ENCODE assay signal across 16 cellular contexts in the genomic region with DNA sequence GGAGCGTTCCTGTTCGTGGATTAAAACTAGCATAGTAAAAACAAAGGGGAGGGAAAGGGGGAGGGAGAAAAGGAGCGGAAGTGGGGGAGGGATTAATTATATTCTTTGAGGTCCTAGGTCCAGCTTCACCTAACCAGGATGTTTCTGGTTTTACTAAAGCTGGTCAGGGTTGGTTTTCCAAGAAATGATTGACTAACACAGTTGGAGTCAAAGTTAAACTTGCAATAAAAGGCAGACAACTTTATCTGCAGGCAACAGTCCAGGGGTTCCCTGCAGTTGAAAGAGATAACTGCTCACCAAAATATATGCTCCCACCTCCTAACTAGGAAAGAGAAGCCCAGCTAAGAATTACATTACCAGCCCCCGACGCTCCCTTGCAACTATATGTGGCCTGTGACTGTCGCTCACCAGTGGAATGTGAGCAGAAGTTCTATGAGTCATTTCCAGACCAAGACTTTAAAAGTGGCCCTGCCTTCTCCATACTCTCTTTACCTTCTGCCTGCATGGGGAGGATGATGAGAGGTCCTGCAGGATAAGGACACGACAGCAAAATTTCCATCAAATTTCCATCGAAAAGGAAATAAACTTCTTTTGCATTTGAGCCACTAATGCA.
DNase-seq lines count a peak whose midpoint lies in the region; ATAC-seq, FAIRE-seq and TF ChIP-seq lines count a peak whose summit lies in the region.
"Had no signal": no experiment of that assay in that cellular context is flagged by ENCODE, and none has a peak within 500 bp of the region (broad histone marks: within the 10 kb centered on the region; RNA-seq: fewer than 3 reads in every experiment).

No MANE protein-coding gene starts in this region.

- peaks cover 3 to 7% of the 10 kb centered on the region in 2 donors for H3K4me1 ChIP-seq in lung (ENCODE audit: control insufficient read depth in 2 of 2, insufficient read depth in 2 of 2, low read length in 2 of 2)
- H3K4me1 ChIP-seq: adrenal gland, colonic mucosa had no signal

- H3K27ac Mint-ChIP-seq in stimulated activated naive CD8-positive, alpha-beta T cell treated with anti-CD3 and anti-CD28 coated beads, Interleukin-15, amount 100 ng/mL, for 72 hours: no peak overlapping the region

- TF ChIP-seq CTCF in VCaP (conservative IDR thresholded peaks at IDR 0.05) (no peak), lung (IDR thresholded peaks at IDR 0.05; ENCODE audit: control extremely low read depth, extremely low read depth) (no peak)

- no peaks in the 10 kb centered on the region for H3K9me3 Mint-ChIP-seq in stimulated activated naive CD8-positive, alpha-beta T cell treated with anti-CD3 and anti-CD28 coated beads, Interleukin-15, amount 100 ng/mL, for 72 hours

- no peak for DNase-seq in stimulated activated naive CD8-positive, alpha-beta T cell treated with anti-CD3 and anti-CD28 coated beads, Interleukin-15, amount 100 ng/mL, for 72 hours
- DNase-seq in stimulated activated naive CD8-positive, alpha-beta T cell treated with anti-CD3 and anti-CD28 coated beads, Interleukin-15, Interleukin-2, amounts not matched to agents 100 U/mL and 50 U/mL, for 24 hours: no peak
- DNase-seq in lung (ENCODE audit: low spot score) (no peak), urothelium cell line (ENCODE audit: low spot score) (peak; percentile 35), HPDE6-E6E7 (ENCODE audit: extremely low spot score) (no peak), Right ventricle myocardium inferior (ENCODE audit: missing footprints) (no peak)
- no peak for DNase-seq in central memory CD4-positive, alpha-beta T cell
- DNase-seq: activated CD4-positive, alpha-beta T cell treated with anti-CD3 and anti-CD28 coated beads for 1 hour; activated T-cell treated with anti-CD3 and anti-CD28 coated beads for 4 hours; Caco-2; colonic mucosa; esophagus squamous epithelium; hypothalamus had no signal

- H3K4me3 ChIP-seq in lung: no peak overlapping the region
- H3K4me3 ChIP-seq: adrenal gland, colonic mucosa, esophagus squamous epithelium, suprapubic skin had no signal

- H3K36me3 ChIP-seq in lung (ENCODE audit: control insufficient read depth in 2 of 2, insufficient read depth in 2 of 2, low read length in 2 of 2): no peaks in the 10 kb centered on the region
- H3K36me3 ChIP-seq: adrenal gland, colonic mucosa, esophagus squamous epithelium, suprapubic skin had no signal

- peaks cover 56% of the 10 kb centered on the region for H3K27me3 Mint-ChIP-seq in stimulated activated naive CD8-positive, alpha-beta T cell treated with anti-CD3 and anti-CD28 coated beads, Interleukin-15, amount 100 ng/mL, for 72 hours

- peak; percentile 42 for ATAC-seq in stimulated activated naive CD8-positive, alpha-beta T cell treated with anti-CD3 and anti-CD28 coated beads, Interleukin-15, amount 100 ng/mL, for 72 hours
- ATAC-seq in stimulated activated naive CD8-positive, alpha-beta T cell treated with anti-CD3 and anti-CD28 coated beads, Interleukin-15, Interleukin-2, amounts not matched to agents 100 U/mL and 50 U/mL, for 24 hours: no peak
- ATAC-seq in lung (ENCODE audit: insufficient read depth, low FRiP score): peak; percentile 30
- no peak for ATAC-seq in Right ventricle myocardium inferior

- H3K4me1 Mint-ChIP-seq in stimulated activated naive CD8-positive, alpha-beta T cell treated with anti-CD3 and anti-CD28 coated beads, Interleukin-15, amount 100 ng/mL, for 72 hours: no peaks in the 10 kb centered on the region

- 81 to 91% methylated on average over 8 of the region's 8 CpGs for WGBS in lung, 2 donors

- no peak for FAIRE-seq in urothelium cell line (lab: Jason Lieb, UNC)

- no peaks in the 10 kb centered on the region for H3K9me3 ChIP-seq in lung (ENCODE audit: control insufficient read depth in 2 of 2, insufficient read depth in 1 of 2, low read length in 1 of 2)
- H3K9me3 ChIP-seq: adrenal gland, Caco-2, colonic mucosa, esophagus squamous epithelium, suprapubic skin had no signal

- H3K27me3 ChIP-seq in lung (ENCODE audit: control insufficient read depth, insufficient read depth): no peaks in the 10 kb centered on the region
- H3K27me3 ChIP-seq: adrenal gland, colonic mucosa, suprapubic skin had no signal

- no peak overlapping the region for H3K4me3 Mint-ChIP-seq in stimulated activated naive CD8-positive, alpha-beta T cell treated with anti-CD3 and anti-CD28 coated beads, Interleukin-15, amount 100 ng/mL, for 72 hours

- intact Hi-C loops in Right ventricle myocardium inferior (cut with DNase I): no loop called here

- H3K27ac ChIP-seq in VCaP (peak overlapping the region; percentile 82; the same call in 1 of the 2 replicates), lung (ENCODE audit: low read depth in 1 of 2, low read length in 1 of 2) (no peak overlapping the region)
- H3K27ac ChIP-seq: adrenal gland, colonic mucosa, esophagus squamous epithelium, suprapubic skin had no signal

Comparison
In these comparisons a context has a peak if more than half of its experiments do, and no peak if none do; other contexts are left out.
1. ATAC-seq: peak in stimulated activated naive CD8-positive, alpha-beta T cell treated with anti-CD3 and anti-CD28 coated beads, Interleukin-15, amount 100 ng/mL, for 72 hours (single experiment) and lung (single experiment); none in stimulated activated naive CD8-positive, alpha-beta T cell treated with anti-CD3 and anti-CD28 coated beads, Interleukin-15, Interleukin-2, amounts not matched to agents 100 U/mL and 50 U/mL, for 24 hours (single experiment) and Right ventricle myocardium inferior (single experiment).